ENCODE assay signal across 9 cellular contexts in genomic region chr7:35691827-35692307, GRCh38.
DNase-seq lines count a peak whose midpoint lies in the region; ATAC-seq and TF ChIP-seq lines count a peak whose summit lies in the region.
"Had no signal": no experiment of that assay in that cellular context is flagged by ENCODE, and none has a peak within 500 bp of the region (broad histone marks: within the 10 kb centered on the region; RNA-seq: fewer than 3 reads in every experiment).

No MANE protein-coding gene starts in this region.

- H3K4me1 ChIP-seq in neutrophil (ENCODE audit: control insufficient read depth in 1 of 2, insufficient read depth in 1 of 2, low read depth in 1 of 2, low read length in 1 of 2) = peaks cover 73 to 75% of the 10 kb centered on the region in 2 experiments

- H3K9me3 ChIP-seq in neutrophil = no peaks in the 10 kb centered on the region
- H3K9me3 ChIP-seq: SJSA1 had no signal

- TF ChIP-seq CTCF in neutrophil (IDR thresholded peaks at IDR 0.05) = no peak

- peak; percentile 24 for ATAC-seq in GM19395 (IDR thresholded peaks at IDR 0.05; ENCODE audit: unreplicated experiment)
- ATAC-seq in HG03045 (IDR thresholded peaks at IDR 0.05; ENCODE audit: unreplicated experiment) = no peak
- no peak for ATAC-seq in GM21619 (IDR thresholded peaks at IDR 0.05; ENCODE audit: unreplicated experiment)
- ATAC-seq in HG03139 (IDR thresholded peaks at IDR 0.05; ENCODE audit: unreplicated experiment) = no peak

- peaks cover 60% of the 10 kb centered on the region for H3K4me1 Mint-ChIP-seq in dendritic cell treated with granulocyte-macrophage colony-stimulating factor and Interleukin-4, amounts not matched to agents 40 ng/mL and 50 ng/mL, for 4 days (ENCODE audit: low read depth)

- H3K36me3 Mint-ChIP-seq in dendritic cell treated with granulocyte-macrophage colony-stimulating factor and Interleukin-4, amounts not matched to agents 40 ng/mL and 50 ng/mL, for 4 days (ENCODE audit: low read depth) = peaks cover 65% of the 10 kb centered on the region

- peak; percentile 16 for DNase-seq in T follicular helper cell (ENCODE audit: low read depth)
- DNase-seq in GDM1 (lab: John Stamatoyannopoulos, UW) = no peak

- peak overlapping the region; percentile 97 for H3K27ac ChIP-seq in neutrophil
- H3K27ac ChIP-seq: SJSA1 had no signal

- H3K27me3 Mint-ChIP-seq in dendritic cell treated with granulocyte-macrophage colony-stimulating factor and Interleukin-4, amounts not matched to agents 40 ng/mL and 50 ng/mL, for 4 days = no peaks in the 10 kb centered on the region

- peak overlapping the region; percentile 82 to 96 for H3K4me3 ChIP-seq in neutrophil (ENCODE audit: low read depth in 1 of 2, low read length in 1 of 2)
- H3K4me3 ChIP-seq: SJSA1 had no signal

- no peaks in the 10 kb centered on the region for H3K36me3 ChIP-seq in neutrophil

- H3K4me3 Mint-ChIP-seq in dendritic cell treated with granulocyte-macrophage colony-stimulating factor and Interleukin-4, amounts not matched to agents 40 ng/mL and 50 ng/mL, for 4 days = peak overlapping the region; percentile 64

- peak overlapping the region; percentile 62 for H3K27ac Mint-ChIP-seq in dendritic cell treated with granulocyte-macrophage colony-stimulating factor and Interleukin-4, amounts not matched to agents 40 ng/mL and 50 ng/mL, for 4 days

- H3K9me3 Mint-ChIP-seq in dendritic cell treated with granulocyte-macrophage colony-stimulating factor and Interleukin-4, amounts not matched to agents 40 ng/mL and 50 ng/mL, for 4 days = no peaks in the 10 kb centered on the region

- H3K27me3 ChIP-seq in neutrophil = no peaks in the 10 kb centered on the region
- H3K27me3 ChIP-seq: SJSA1 had no signal

- intact Hi-C loops in dendritic cell treated with granulocyte-macrophage colony-stimulating factor and Interleukin-4, amounts not matched to agents 40 ng/mL and 50 ng/mL, for 4 days (cut with micrococcal nuclease) = no loop called here
